ENCODE assay signal across 25 cellular contexts in the genomic region with DNA sequence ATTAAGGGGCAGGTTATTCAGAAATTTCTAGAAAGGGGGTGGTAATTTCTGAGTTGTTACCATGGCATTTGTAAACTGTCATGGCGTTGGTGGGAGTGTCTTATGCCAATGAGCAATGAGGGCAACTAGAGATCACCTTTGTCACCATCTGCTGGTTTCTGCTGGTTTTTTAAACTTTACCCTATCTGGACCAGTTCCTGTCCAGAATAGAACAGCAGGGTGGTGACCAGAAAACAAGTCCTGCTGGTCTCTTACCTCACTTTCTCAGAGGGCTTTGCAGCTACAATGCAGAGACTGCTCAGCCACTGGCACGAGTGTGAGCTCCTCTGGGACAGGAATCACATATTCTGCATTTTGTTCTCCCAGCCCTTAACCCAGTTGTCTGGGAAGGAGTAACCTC.
"Had no signal": no experiment of that assay in that cellular context is flagged by ENCODE, and none has a peak within 500 bp of the region (broad histone marks: within the 10 kb centered on the region; RNA-seq: fewer than 3 reads in every experiment).

No MANE protein-coding gene starts in this region.

- H3K4me1 ChIP-seq: adrenal gland, breast epithelium had no signal

- H3K4me1 Mint-ChIP-seq: activated naive CD8-positive, alpha-beta T cell treated with anti-CD3 and anti-CD28 coated beads, Interleukin-2, amount 10 ng/mL, durations not matched to agents 7 days and 5 days; IgD-negative memory B cell had no signal

- H3K4me2 ChIP-seq: KMS-11 had no signal

- H3K9me3 ChIP-seq: adrenal gland, breast epithelium, MG63 had no signal

- H3K36me3 ChIP-seq: adrenal gland, breast epithelium, MG63 had no signal

- ATAC-seq: activated CD8-positive, alpha-beta T cell treated with anti-CD3 and anti-CD28 coated beads for 36 hours; activated T-cell treated with anti-CD3 and anti-CD28 coated beads, Interleukin-2, amount 50 U/mL, for 72 hours had no signal

- H3K27ac ChIP-seq: adrenal gland, breast epithelium, KMS-11 had no signal

- H3K27me3 ChIP-seq: adrenal gland, breast epithelium, MG63 had no signal

- H3K27ac Mint-ChIP-seq: activated CD8-positive, alpha-beta T cell treated with anti-CD3 and anti-CD28 coated beads for 36 hours; activated naive CD8-positive, alpha-beta T cell treated with anti-CD3 and anti-CD28 coated beads, Interleukin-2, amount 10 ng/mL, durations not matched to agents 7 days and 5 days; activated T-cell treated with anti-CD3 and anti-CD28 coated beads, Interleukin-2, amount 50 U/mL, for 72 hours; activated T-helper 2 cell treated with anti-CD3 and anti-CD28 coated beads, Interferon-gamma antibody, Interleukin-2, Interleukin-4, amounts not matched to agents 10 μg/mL and 5 μg/mL and 100 μg/mL, durations not matched to agents 14 hours and 24 hours and 36 hours; IgD-negative memory B cell had no signal

- DNase-seq: activated CD4-positive, alpha-beta T cell treated with anti-CD3 and anti-CD28 coated beads, Interleukin-2, amount 50 U/mL, for 1 hour; activated CD4-positive, CD25-positive, alpha-beta regulatory T cell; activated CD8-positive, alpha-beta memory T cell treated with anti-CD3 and anti-CD28 coated beads, Interleukin-2, amount 50 U/mL, for 4 hours; activated CD8-positive, alpha-beta T cell treated with anti-CD3 and anti-CD28 coated beads for 36 hours; activated naive CD4-positive, alpha-beta T cell treated with anti-CD3 and anti-CD28 coated beads, Interleukin-2, amount 50 U/mL, for 16 hours; activated naive CD8-positive, alpha-beta T cell treated with anti-CD3 and anti-CD28 coated beads, Interleukin-2, amount 10 ng/mL, durations not matched to agents 7 days and 5 days; activated T-cell treated with anti-CD3 and anti-CD28 coated beads, Interleukin-2, amount 50 U/mL, for 72 hours; adrenal gland; anterior cingulate cortex; caudate nucleus; MG63; MV-4-11; NCI-H1092 treated with DMSO at 0.1 percent for 48 hours; NCI-H1436; NCI-H1694 treated with DMSO at 0.1 percent for 48 hours; NCI-H2081; NCI-H510A treated with DMSO at 0.1 percent for 48 hours; NCI-H69; SIG-M5; T-helper 2 cell; T1000 had no signal

- H3K9ac ChIP-seq: KMS-11 had no signal

- H3K27me3 Mint-ChIP-seq: activated CD8-positive, alpha-beta T cell treated with anti-CD3 and anti-CD28 coated beads for 36 hours; IgD-negative memory B cell had no signal

- H3K4me3 Mint-ChIP-seq: activated CD8-positive, alpha-beta T cell treated with anti-CD3 and anti-CD28 coated beads for 36 hours; activated naive CD8-positive, alpha-beta T cell treated with anti-CD3 and anti-CD28 coated beads, Interleukin-2, amount 10 ng/mL, durations not matched to agents 7 days and 5 days; activated T-cell treated with anti-CD3 and anti-CD28 coated beads, Interleukin-2, amount 50 U/mL, for 72 hours; IgD-negative memory B cell had no signal

- H3K9me3 Mint-ChIP-seq: activated CD8-positive, alpha-beta T cell treated with anti-CD3 and anti-CD28 coated beads for 36 hours; activated naive CD8-positive, alpha-beta T cell treated with anti-CD3 and anti-CD28 coated beads, Interleukin-2, amount 10 ng/mL, durations not matched to agents 7 days and 5 days; activated T-cell treated with anti-CD3 and anti-CD28 coated beads, Interleukin-2, amount 50 U/mL, for 72 hours; activated T-helper 2 cell treated with anti-CD3 and anti-CD28 coated beads, Interferon-gamma antibody, Interleukin-2, Interleukin-4, amounts not matched to agents 10 μg/mL and 5 μg/mL and 100 μg/mL, durations not matched to agents 14 hours and 24 hours and 36 hours; IgD-negative memory B cell had no signal

- H3K4me3 ChIP-seq: adrenal gland, breast epithelium, MG63 had no signal
